25 cellular contexts compared by ENCODE assay signal in genomic region chr12:79535751-79536150, GRCh38.
"Had no signal": no experiment of that assay in that cellular context is flagged by ENCODE, and none has a peak within 500 bp of the region (broad histone marks: within the 10 kb centered on the region; RNA-seq: fewer than 3 reads in every experiment).

No MANE protein-coding gene starts in this region.

- H3K4me3 ChIP-seq: dorsolateral prefrontal cortex, gastroesophageal sphincter, heart right ventricle, lung, right atrium auricular region, sigmoid colon, stomach, thyroid gland, vagina had no signal

- H3K27me3 ChIP-seq: dorsolateral prefrontal cortex, foreskin keratinocyte, gastroesophageal sphincter, heart right ventricle, neutrophil, right atrium auricular region, sigmoid colon, stomach, thyroid gland, vagina had no signal

- H2AFZ ChIP-seq: parathyroid adenoma had no signal

- H3K27ac ChIP-seq: dorsolateral prefrontal cortex, foreskin keratinocyte, gastroesophageal sphincter, heart right ventricle, neutrophil, parathyroid adenoma, right atrium auricular region, sigmoid colon, stomach, thyroid gland, vagina had no signal

- FAIRE-seq: colon, islet of Langerhans had no signal

- ATAC-seq: esophagus mucosa; foreskin keratinocyte; gastroesophageal sphincter; heart right ventricle; left lobe of liver; natural killer cell treated with Interleukin-12 subunit alpha and Interleukin-12 subunit beta and Interleukin-15 and Interleukin-18, amount 100 ng/mL, for 72 hours; stimulated activated effector memory CD8-positive, alpha-beta T cell treated with anti-CD3 and anti-CD28 coated beads, Interleukin-12 subunit alpha, Interleukin-12 subunit beta, amount 100 ng/mL, for 72 hours had no signal

- H3K36me3 ChIP-seq: gastroesophageal sphincter, heart right ventricle, neutrophil, right atrium auricular region, sigmoid colon, stomach, thyroid gland, vagina had no signal

- DNase-seq: dorsolateral prefrontal cortex; effector CD4-positive, alpha-beta T cell; foreskin keratinocyte; glutamatergic neuron; heart right ventricle; hippocampal formation; sigmoid colon; stimulated activated CD4-positive, alpha-beta T cell treated with anti-CD3 and anti-CD28 coated beads, Interleukin-2, amount 100 ng/mL, for 24 hours; stimulated activated CD4-positive, alpha-beta T cell treated with anti-CD3 and anti-CD28 coated beads, Interleukin-4, amount 100 ng/mL, for 24 hours; stimulated activated naive CD4-positive, alpha-beta T cell treated with Interleukin-2 at 50 U/mL for 16 hours; stomach; thyroid gland; trophoblast cell had no signal

- H3K9ac ChIP-seq: parathyroid adenoma had no signal

- H3K79me2 ChIP-seq: parathyroid adenoma had no signal

- H3K9me3 ChIP-seq: gastroesophageal sphincter, heart right ventricle, neutrophil, right atrium auricular region, sigmoid colon, stomach, thyroid gland, vagina had no signal

- H3K4me1 ChIP-seq: foreskin keratinocyte, gastroesophageal sphincter, heart right ventricle, right atrium auricular region, sigmoid colon, stomach, vagina had no signal
